ENCODE assay signal across 2 cellular contexts in the genomic region with DNA sequence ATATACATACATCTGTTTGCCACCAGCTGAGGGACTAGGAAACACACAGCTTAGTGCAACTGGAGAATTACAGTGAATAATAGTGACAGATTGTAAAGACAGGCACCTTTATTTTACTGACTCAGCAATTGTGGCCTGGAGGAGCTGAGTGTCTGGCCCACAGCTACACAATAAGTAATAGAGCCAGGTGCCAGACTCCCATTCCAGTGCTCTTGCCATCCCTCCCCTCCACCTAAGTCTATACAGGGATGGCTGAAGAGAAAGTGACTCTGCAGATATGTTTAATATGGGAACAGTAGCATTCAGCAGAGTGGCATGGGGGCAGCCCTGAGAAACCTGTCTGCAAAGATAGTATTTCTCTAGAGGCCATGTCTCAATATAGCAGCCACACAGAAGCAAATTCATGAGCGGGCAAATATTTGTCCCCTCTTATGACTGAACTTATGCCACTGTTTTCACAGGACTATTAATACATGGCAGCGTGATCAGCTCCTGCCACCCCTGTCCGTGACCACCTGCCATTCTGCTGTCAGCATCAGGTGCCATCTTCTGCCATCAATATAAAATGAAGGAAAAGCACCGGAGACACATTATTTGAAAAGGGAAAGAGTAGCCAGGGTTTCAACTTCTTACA.
TF ChIP-seq lines count a peak whose summit lies in the region.

No MANE protein-coding gene starts in this region.

TF ChIP-seq in H1, 55 proteins besides CTCF, POLR2A, EP300 and RAD21:
- TF ChIP-seq ATF3 (IDR thresholded peaks at IDR 0.05; ENCODE audit: insufficient read depth, low read depth, low read length) = no peak
- TF ChIP-seq, protein P1, sequence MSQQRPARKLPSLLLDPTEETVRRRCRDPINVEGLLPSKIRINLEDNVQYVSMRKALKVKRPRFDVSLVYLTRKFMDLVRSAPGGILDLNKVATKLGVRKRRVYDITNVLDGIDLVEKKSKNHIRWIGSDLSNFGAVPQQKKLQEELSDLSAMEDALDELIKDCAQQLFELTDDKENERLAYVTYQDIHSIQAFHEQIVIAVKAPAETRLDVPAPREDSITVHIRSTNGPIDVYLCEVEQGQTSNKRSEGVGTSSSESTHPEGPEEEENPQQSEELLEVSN (IDR thresholded peaks at IDR 0.05) = no peak
- TF ChIP-seq MAFK (IDR thresholded peaks at IDR 0.05; ENCODE audit: low read depth, low read length) = peak; percentile 63
- no peak for TF ChIP-seq JUN (IDR thresholded peaks at IDR 0.05; ENCODE audit: low read depth, low read length)

TF ChIP-seq in HEK293T, 16 proteins besides CTCF, POLR2A, EP300 and RAD21:
- TF ChIP-seq ELF4 (IDR thresholded peaks at IDR 0.05) (no peak), L3MBTL2 (conservative IDR thresholded peaks at IDR 0.05) (no peak), BHLHE40 (IDR thresholded peaks at IDR 0.05; ENCODE audit: borderline replicate concordance) (no peak), CTBP1 (IDR thresholded peaks at IDR 0.05; ENCODE audit: borderline replicate concordance) (no peak), PKNOX1 (IDR thresholded peaks at IDR 0.05) (no peak), SP1 (IDR thresholded peaks at IDR 0.05) (no peak), NFRKB (IDR thresholded peaks at IDR 0.05) (no peak), TARDBP (IDR thresholded peaks at IDR 0.05) (no peak), ARNT (IDR thresholded peaks at IDR 0.05) (no peak), FOXM1 (IDR thresholded peaks at IDR 0.05; ENCODE audit: borderline replicate concordance) (no peak), LEF1 (IDR thresholded peaks at IDR 0.05; ENCODE audit: borderline replicate concordance) (no peak), HDGF (IDR thresholded peaks at IDR 0.05; ENCODE audit: borderline replicate concordance) (no peak), FOXA1 (IDR thresholded peaks at IDR 0.05) (no peak), SUZ12 (IDR thresholded peaks at IDR 0.05) (no peak), FOXK2 (IDR thresholded peaks at IDR 0.05) (no peak), ZNF384 (IDR thresholded peaks at IDR 0.05) (no peak)
